8 cellular contexts compared by ENCODE assay signal in genomic region chr19:49639401-49640112, GRCh38.
DNase-seq lines count a peak whose midpoint lies in the region; ATAC-seq and TF ChIP-seq lines count a peak whose summit lies in the region.

No MANE protein-coding gene starts in this region.

- H3K9ac ChIP-seq in BLaER1 (peak overlapping the region; percentile 75), duodenal mucosa (ENCODE audit: low read depth in 1 of 2, low read length in 2 of 2) (peak overlapping the region; percentile 76 to 79)

- peak overlapping the region; percentile 69 for H3K4me3 ChIP-seq in BLaER1
- H3K4me3 ChIP-seq in NB4 (ENCODE audit: low read depth, low read length): peak overlapping the region; percentile 32
- H3K4me3 ChIP-seq in duodenal mucosa (ENCODE audit: low read depth in 1 of 2, low read length in 2 of 2): peak overlapping the region; percentile 72 to 74

- no peaks in the 10 kb centered on the region for H3K9me3 Mint-ChIP-seq in nephron progenitor cell

- peaks cover 89% of the 10 kb centered on the region for H3K4me1 Mint-ChIP-seq in nephron progenitor cell

- H3K4me1 ChIP-seq in BLaER1 (peaks cover 75% of the 10 kb centered on the region), duodenal mucosa (ENCODE audit: control insufficient read depth in 1 of 2, insufficient read depth in 2 of 2, low read length in 2 of 2) (peaks cover 34 to 38% of the 10 kb centered on the region in 2 donors)

- no peak overlapping the region for H3K27ac Mint-ChIP-seq in nephron progenitor cell

- H3K27me3 ChIP-seq in BLaER1 (no peaks in the 10 kb centered on the region), duodenal mucosa (ENCODE audit: control insufficient read depth in 1 of 2, insufficient read depth in 2 of 2, low read length in 2 of 2) (no peaks in the 10 kb centered on the region)

- H3K27me3 Mint-ChIP-seq in nephron progenitor cell (ENCODE audit: low read depth, poor library complexity): no peaks in the 10 kb centered on the region

- peak overlapping the region; percentile 99 for H3K4me3 Mint-ChIP-seq in nephron progenitor cell

- ATAC-seq in GM21528 (IDR thresholded peaks at IDR 0.05; ENCODE audit: low FRiP score, unreplicated experiment) (no peak), GM18498 (IDR thresholded peaks at IDR 0.05; ENCODE audit: unreplicated experiment) (no peak)

- TF ChIP-seq POLR2A in NB4 (IDR thresholded peaks at IDR 0.05; ENCODE audit: extremely low read depth, insufficient read length): no peak

- peaks cover 16% of the 10 kb centered on the region for H4K20me1 ChIP-seq in BLaER1

- TF ChIP-seq CTCF in NB4 (IDR thresholded peaks at IDR 0.05; ENCODE audit: low read depth, low read length) (no peak), nephron progenitor cell (IDR thresholded peaks at IDR 0.05) (no peak)

- peak; percentile 24 for DNase-seq in NB4 (ENCODE audit: low read depth)
- DNase-seq in nephron progenitor cell: no peak
- no peak for DNase-seq in DMS 273 (lab: John Stamatoyannopoulos, UW; ENCODE audit: unreplicated experiment)
- no peak for DNase-seq in epidermal melanocyte (ENCODE audit: insufficient read length, low spot score)

- no peaks in the 10 kb centered on the region for H3K9me3 ChIP-seq in BLaER1
- H3K9me3 ChIP-seq in duodenal mucosa (ENCODE audit: control insufficient read depth in 1 of 2, low read length in 2 of 2): peaks cover 0 to 2% of the 10 kb centered on the region in 2 donors

- H3K36me3 ChIP-seq in BLaER1 (peaks cover 4% of the 10 kb centered on the region), duodenal mucosa (ENCODE audit: control insufficient read depth in 1 of 2, insufficient read depth in 2 of 2, low read length in 2 of 2) (no peaks in the 10 kb centered on the region)

- H3K27ac ChIP-seq in BLaER1: peak overlapping the region; percentile 55; the same call in 1 of the 2 replicates
- peak overlapping the region; percentile 76 for H3K27ac ChIP-seq in duodenal mucosa (ENCODE audit: low read depth, low read length)

- H3K36me3 Mint-ChIP-seq in nephron progenitor cell (ENCODE audit: low read depth): peaks cover 4% of the 10 kb centered on the region

- peak overlapping the region; percentile 97 for H3K4me2 ChIP-seq in BLaER1
